In genomic region chr11:79418241-79418640, GRCh38 we compare ENCODE assay signal across 25 cellular contexts. TPM values are rescaled to one million over a fixed set of nuclear protein-coding genes. Genes with fewer than 3 reads are reported as not detected.
"Had no signal": no experiment of that assay in that cellular context is flagged by ENCODE, and none has a peak within 500 bp of the region (broad histone marks: within the 10 kb centered on the region; RNA-seq: fewer than 3 reads in every experiment).

No MANE protein-coding gene starts in this region.

- H3K36me3 ChIP-seq: SJCRH30, WERI-Rb-1 had no signal

- H3K4me1 ChIP-seq: SJCRH30 had no signal

- H3K9me2 ChIP-seq: SK-N-SH had no signal

- ATAC-seq: activated CD4-positive, alpha-beta T cell treated with anti-CD3 and anti-CD28 coated beads for 36 hours; activated CD8-positive, alpha-beta T cell treated with anti-CD3 and anti-CD28 coated beads for 36 hours; activated T-cell treated with anti-CD3 and anti-CD28 coated beads, Interleukin-2, amount 50 U/mL, for 72 hours; Right ventricle myocardium inferior had no signal

- H3K9me3 ChIP-seq: SJCRH30, SK-N-SH had no signal

- DNase-seq: activated CD4-positive, alpha-beta T cell treated with anti-CD3 and anti-CD28 coated beads for 36 hours; activated CD8-positive, alpha-beta memory T cell treated with anti-CD3 and anti-CD28 coated beads, Interleukin-2, amount 50 U/mL, for 4 hours; activated CD8-positive, alpha-beta T cell treated with anti-CD3 and anti-CD28 coated beads for 36 hours; activated gamma-delta T cell treated with Interleukin-2 at 50 U/mL for 16 hours; activated naive CD4-positive, alpha-beta T cell treated with anti-CD3 and anti-CD28 coated beads, Interleukin-2, amount 10 ng/mL, durations not matched to agents 7 days and 5 days; activated naive CD8-positive, alpha-beta T cell treated with anti-CD3 and anti-CD28 coated beads for 36 hours; activated T-cell treated with anti-CD3 and anti-CD28 coated beads, Interleukin-2, amount 50 U/mL, for 72 hours; MM.1S; NCI-H1105; NCI-H1436; NCI-H1694 treated with DMSO at 0.1 percent for 48 hours; NCI-H2029 treated with DMSO at 0.1 percent for 48 hours; NCI-H345; NCI-H510A; NCI-H526 treated with DMSO at 0.1 percent for 48 hours; NCI-H82; OCI-M1; SJCRH30; SK-N-SH; T-helper 1 cell; WERI-Rb-1 had no signal

- H3K9ac ChIP-seq: KMS-11, SK-N-SH had no signal

- H3K27ac ChIP-seq: KMS-11, SJCRH30, WERI-Rb-1 had no signal

- H3K4me2 ChIP-seq: KMS-11 had no signal

- H3K4me3 ChIP-seq: SJCRH30 had no signal

- H3K27me3 ChIP-seq: SJCRH30 had no signal

RNA-seq across cellular contexts. Expression of gene TENM4, which starts 22.6 kb away (rescaled TPM):
- total RNA-seq: activated CD4-positive, alpha-beta T cell treated with anti-CD3 and anti-CD28 coated beads for 36 hours; activated CD8-positive, alpha-beta T cell treated with anti-CD3 and anti-CD28 coated beads for 36 hours; activated naive CD8-positive, alpha-beta T cell treated with anti-CD3 and anti-CD28 coated beads for 36 hours; activated T-helper 2 cell treated with anti-CD3 and anti-CD28 coated beads, Interferon-gamma antibody, Interleukin-2, Interleukin-4, amounts not matched to agents 10 μg/mL and 5 μg/mL and 100 μg/mL, durations not matched to agents 14 hours and 24 hours and 36 hours; T-helper 2 cell treated with Interferon-gamma antibody and Interleukin-4, amounts not matched to agents 100 ng/mL and 5 ng/mL, for 36 hours had no signal
